In the genomic region with DNA sequence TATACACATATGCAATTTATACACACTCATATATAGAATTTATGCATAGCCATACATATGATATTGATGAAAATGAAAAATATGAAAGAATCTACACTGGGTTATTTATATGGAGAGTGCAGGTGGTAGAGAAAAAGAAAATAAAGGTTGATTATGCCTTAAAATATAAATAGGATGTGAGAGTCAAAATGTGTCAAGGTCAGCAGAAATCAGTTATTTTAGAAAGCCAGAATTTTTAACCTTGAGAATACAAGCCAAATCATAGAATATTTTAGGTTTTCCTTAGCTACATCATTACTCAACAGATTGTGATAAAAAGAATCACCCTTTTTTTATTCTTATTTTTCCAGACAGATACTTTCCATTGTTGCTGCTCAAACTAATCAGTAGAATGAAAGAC, we compare ENCODE assay signal across 24 cellular contexts.
DNase-seq lines count a peak whose midpoint lies in the region; ATAC-seq, FAIRE-seq and TF ChIP-seq lines count a peak whose summit lies in the region.
"Had no signal": no experiment of that assay in that cellular context is flagged by ENCODE, and none has a peak within 500 bp of the region (broad histone marks: within the 10 kb centered on the region; RNA-seq: fewer than 3 reads in every experiment).

No MANE protein-coding gene starts in this region.

- H3K4me1 ChIP-seq in HepG2 (ENCODE audit: insufficient read depth, low read length) = no peaks in the 10 kb centered on the region
- no peaks in the 10 kb centered on the region for H3K4me1 ChIP-seq in right lobe of liver
- H3K4me1 ChIP-seq in MM.1S (ENCODE audit: low read length) = peaks cover 18% of the 10 kb centered on the region
- H3K4me1 ChIP-seq in K562 (replicated peaks in 1 of 2; ENCODE audit: control insufficient read depth in 2 of 2, insufficient read depth in 2 of 2, low read length in 2 of 2) = no peaks in the 10 kb centered on the region
- H3K4me1 ChIP-seq: BLaER1 had no signal

- no peak overlapping the region for H2AFZ ChIP-seq in HepG2 (ENCODE audit: low read length)
- no peak overlapping the region for H2AFZ ChIP-seq in MM.1S (ENCODE audit: low read length)
- H2AFZ ChIP-seq in K562 (ENCODE audit: low read depth, low read length) = no peak overlapping the region

- H3K27ac ChIP-seq in HepG2 (ENCODE audit: extremely low read length, insufficient read depth, low read length) (no peak overlapping the region), right lobe of liver (no peak overlapping the region), MM.1S (ENCODE audit: low read length) (no peak overlapping the region), K562 (ENCODE audit: extremely low read depth, low read depth, low read length) (no peak overlapping the region)
- H3K27ac ChIP-seq: 22Rv1, BLaER1 had no signal

- H3K9ac ChIP-seq in HepG2 (ENCODE audit: insufficient read depth, low read depth, low read length) (no peak overlapping the region), MM.1S (ENCODE audit: low read length) (no peak overlapping the region), K562 (ENCODE audit: insufficient read depth in 1 of 2, low read depth in 2 of 2, low read length in 2 of 2) (no peak overlapping the region)
- H3K9ac ChIP-seq: BLaER1 had no signal

- no TSS peak for BruUV-seq in HepG2 (replicated peaks; lab: Mats Ljungman, UMichigan)
- no TSS peak for BruUV-seq in K562 (replicated peaks; lab: Mats Ljungman, UMichigan)

- intact Hi-C loops in HepG2 (cut with micrococcal nuclease; ENCODE audit: unreplicated experiment) (no loop called here), right lobe of liver (cut with DNase I) (no loop called here), K562 (cut with micrococcal nuclease) (no loop called here)

- H3K4me3 ChIP-seq in HepG2 (replicated peaks in 1 of 3; ENCODE audit: insufficient read depth in 1 of 3, low read depth in 2 of 3, low read length in 3 of 3) = no peak overlapping the region
- no peak overlapping the region for H3K4me3 ChIP-seq in right lobe of liver
- H3K4me3 ChIP-seq in MM.1S (ENCODE audit: low read length) = no peak overlapping the region
- no peak overlapping the region for H3K4me3 ChIP-seq in K562
- H3K4me3 ChIP-seq: BLaER1, GM12878 had no signal

- CTCF ChIA-PET in HepG2 (lab: Yijun Ruan, JAX; ENCODE audit: low intra/inter-chr PET ratio, low total read pairs) (no interaction called here), K562 (lab: Yijun Ruan, JAX; ENCODE audit: low intra/inter-chr PET ratio) (no interaction called here)

- H4K20me1 ChIP-seq in HepG2 (ENCODE audit: insufficient read depth, low read length) = no peaks in the 10 kb centered on the region
- H4K20me1 ChIP-seq in MM.1S (ENCODE audit: insufficient read depth, low read length) = no peaks in the 10 kb centered on the region
- no peaks in the 10 kb centered on the region for H4K20me1 ChIP-seq in K562 (replicated peaks; ENCODE audit: control insufficient read depth, insufficient read depth, low read length)
- H4K20me1 ChIP-seq: BLaER1 had no signal

- H3K27me3 ChIP-seq in HepG2 (ENCODE audit: control insufficient read depth in 1 of 2, insufficient read depth in 2 of 2, low read length in 2 of 2) = no peaks in the 10 kb centered on the region
- no peaks in the 10 kb centered on the region for H3K27me3 ChIP-seq in right lobe of liver
- no peaks in the 10 kb centered on the region for H3K27me3 ChIP-seq in MM.1S (replicated peaks; ENCODE audit: insufficient read depth, low read length)
- H3K27me3 ChIP-seq in K562 (ENCODE audit: control insufficient read depth in 2 of 2, insufficient read depth in 2 of 2, low read length in 2 of 2) = no peaks in the 10 kb centered on the region
- H3K27me3 ChIP-seq: BE2C, BLaER1 had no signal

- no peaks in the 10 kb centered on the region for H3K79me2 ChIP-seq in HepG2 (ENCODE audit: insufficient read depth, low read length)
- no peaks in the 10 kb centered on the region for H3K79me2 ChIP-seq in MM.1S (ENCODE audit: low read length)
- H3K79me2 ChIP-seq in K562 (ENCODE audit: control insufficient read depth, insufficient read depth, low read length) = no peaks in the 10 kb centered on the region

- TF ChIP-seq CTCF in HepG2 (CRISPR knock-in tag; IDR thresholded peaks at IDR 0.05) (no peak), right lobe of liver (IDR thresholded peaks at IDR 0.05) (no peak), MM.1S (IDR thresholded peaks at IDR 0.05; ENCODE audit: low read length) (no peak), K562 (IDR thresholded peaks at IDR 0.05 in 2 of 3, conservative IDR thresholded peaks at IDR 0.05 in 1 of 3; ENCODE audit: insufficient read depth in 2 of 3, low read depth in 1 of 3, low read length in 3 of 3) (no peak)

- FAIRE-seq in HepG2 (lab: Jason Lieb, UNC) (no peak), K562 (lab: Jason Lieb, UNC) (no peak)
- FAIRE-seq: GM12878, GM12892, GM18507 had no signal

- DNase-seq in HepG2 (ENCODE audit: low spot score) = no peak
- DNase-seq in right lobe of liver = no peak
- no peak for DNase-seq in MM.1S
- DNase-seq in K562 (ENCODE audit: extremely low read depth in 1 of 4, low spot score in 3 of 4) = no peak
- DNase-seq in DMS114 treated with DMSO at 0.1 percent for 48 hours (lab: John Stamatoyannopoulos, UW; ENCODE audit: unreplicated experiment) = no peak
- DNase-seq in activated effector memory CD4-positive, alpha-beta T cell treated with Interleukin-2 at 50 U/mL for 16 hours = no peak
- no peak for DNase-seq in NCI-H526 (lab: John Stamatoyannopoulos, UW)
- DNase-seq: ACHN; BE2C; C1 segment of cervical spinal cord; CD4-positive, alpha-beta memory T cell; CD4-positive, CD25-positive, alpha-beta regulatory T cell; CD8-positive, alpha-beta memory T cell; COR-L47; DMS 273 treated with DMSO at 0.1 percent for 48 hours; DMS79; DND-41; EL; GDM1 had no signal

- no peaks in the 10 kb centered on the region for H3K36me3 ChIP-seq in HepG2 (replicated peaks in 1 of 2; ENCODE audit: control insufficient read depth in 1 of 2, insufficient read depth in 2 of 2, low read length in 2 of 2)
- no peaks in the 10 kb centered on the region for H3K36me3 ChIP-seq in right lobe of liver
- no peaks in the 10 kb centered on the region for H3K36me3 ChIP-seq in MM.1S (replicated peaks; ENCODE audit: insufficient read depth, low read length)
- H3K36me3 ChIP-seq in K562 (ENCODE audit: control insufficient read depth, insufficient read depth, low read length) = no peaks in the 10 kb centered on the region
- H3K36me3 ChIP-seq: BE2C, BLaER1 had no signal

- H3K9me2 ChIP-seq in MM.1S (replicated peaks; ENCODE audit: insufficient read depth, low read length) = no peaks in the 10 kb centered on the region

- no peaks in the 10 kb centered on the region for H3K9me3 ChIP-seq in HepG2 (ENCODE audit: low read length)
- H3K9me3 ChIP-seq in right lobe of liver = no peaks in the 10 kb centered on the region
- no peaks in the 10 kb centered on the region for H3K9me3 ChIP-seq in MM.1S (replicated peaks; ENCODE audit: insufficient read depth, low read length)
- no peaks in the 10 kb centered on the region for H3K9me3 ChIP-seq in K562 (replicated peaks; ENCODE audit: control insufficient read depth, insufficient read depth, low read depth, low read length)
- H3K9me3 ChIP-seq: BE2C, BLaER1 had no signal

- no peaks in the 10 kb centered on the region for H3K9me1 ChIP-seq in K562 (ENCODE audit: control insufficient read depth, insufficient read depth, low read length)

- H3F3A ChIP-seq in MM.1S (ENCODE audit: insufficient read depth, low read length) = no peaks in the 10 kb centered on the region

- H3K4me2 ChIP-seq in HepG2 (ENCODE audit: low read depth, low read length) (no peak overlapping the region), MM.1S (ENCODE audit: low read depth, low read length) (peak overlapping the region; percentile 24; the same call in 1 of the 2 replicates), K562 (ENCODE audit: insufficient read depth, low read length) (no peak overlapping the region)
- H3K4me2 ChIP-seq: BLaER1 had no signal

- no peak for TF ChIP-seq POLR2A in HepG2 (IDR thresholded peaks at IDR 0.05; ENCODE audit: insufficient read depth in 1 of 2, low read depth in 2 of 2, low read length in 2 of 2)
- no peak for TF ChIP-seq POLR2A in right lobe of liver (IDR thresholded peaks at IDR 0.05)
- TF ChIP-seq POLR2A in K562 (conservative IDR thresholded peaks at IDR 0.05) = no peak

- ATAC-seq in HepG2 (no peak), right lobe of liver (no peak), K562 (no peak)
- ATAC-seq: GM12878 had no signal

- POLR2A ChIA-PET in HepG2 (lab: Yijun Ruan, JAX) = no interaction called here
- POLR2A ChIA-PET in K562 (lab: Yijun Ruan, JAX) = no interaction called here

- TF ChIP-seq RAD21 in HepG2 (CRISPR knock-in tag; IDR thresholded peaks at IDR 0.05) (no peak), K562 (CRISPR knock-in tag; conservative IDR thresholded peaks at IDR 0.05 in 1 of 2, IDR thresholded peaks at IDR 0.05 in 1 of 2) (no peak)

- no peak for TF ChIP-seq EP300 in HepG2 (IDR thresholded peaks at IDR 0.05; ENCODE audit: low read depth in 2 of 2, low read length in 2 of 2)
- no peak for TF ChIP-seq EP300 in HepG2 (CRISPR knock-in tag; IDR thresholded peaks at IDR 0.05; ENCODE audit: borderline replicate concordance)
- TF ChIP-seq EP300 in K562 (IDR thresholded peaks at IDR 0.05; ENCODE audit: low read length) = no peak

- in situ Hi-C loops in HepG2 (cut with HindIII; ENCODE audit: extremely low pct_ligation_motif_present, low pct_unique_long_range_greater_than_20kb) (no loop called here), K562 (cut with MboI) (no loop called here)

TF ChIP-seq in HepG2, 621 proteins besides CTCF, POLR2A, EP300 and RAD21:
- TF ChIP-seq MAFF (IDR thresholded peaks at IDR 0.05; ENCODE audit: low read depth, low read length) = peak; percentile 71
- peak; percentile 78 to 90 for TF ChIP-seq MAFK (conservative IDR thresholded peaks at IDR 0.05 in 1 of 2, IDR thresholded peaks at IDR 0.05 in 1 of 2; ENCODE audit: low read length in 2 of 2)
- TF ChIP-seq XRCC5 (optimal IDR thresholded peaks at IDR 0.05; ENCODE audit: low read length) = no peak
- TF ChIP-seq, protein P1, sequence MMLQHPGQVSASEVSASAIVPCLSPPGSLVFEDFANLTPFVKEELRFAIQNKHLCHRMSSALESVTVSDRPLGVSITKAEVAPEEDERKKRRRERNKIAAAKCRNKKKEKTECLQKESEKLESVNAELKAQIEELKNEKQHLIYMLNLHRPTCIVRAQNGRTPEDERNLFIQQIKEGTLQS (CRISPR knock-in tag; IDR thresholded peaks at IDR 0.05) = no peak

TF ChIP-seq in K562, 482 proteins besides CTCF, POLR2A, EP300 and RAD21 (continues in another document):
- TF ChIP-seq MAFF (IDR thresholded peaks at IDR 0.05; ENCODE audit: low read length) (0 out of 2 replicates have a peak, but pooled peaks have one; percentile 46), C11orf30 (IDR thresholded peaks at IDR 0.05; ENCODE audit: low read depth) (peak; percentile 16; the same call in 1 of the 2 replicates), MAFK (IDR thresholded peaks at IDR 0.05; ENCODE audit: low read length) (peak; percentile 48; the same call in 1 of the 2 replicates), ZNF316 (IDR thresholded peaks at IDR 0.05) (peak; percentile 55; the same call in 1 of the 2 replicates)

Comparison
In these comparisons a context has a peak if more than half of its experiments do, and no peak if none do; other contexts are left out.
1. Of the 241 proteins assayed by ChIP-seq in both HepG2 and K562: peak only in HepG2: none; only in K562: none; in both: MAFF and MAFK; in neither: 239.